Comparison of ENCODE assay signal across 8 cellular contexts in genomic region chr11:9462172-9462799, GRCh38. TPM values are rescaled to one million over a fixed set of nuclear protein-coding genes. Genes with fewer than 3 reads are reported as not detected.
DNase-seq lines count a peak whose midpoint lies in the region; ATAC-seq and TF ChIP-seq lines count a peak whose summit lies in the region.

No MANE protein-coding gene starts in this region.

- H3K23ac ChIP-seq in mesenchymal stem cell (ENCODE audit: low read length in 2 of 2), result no peak overlapping the region

- no peak overlapping the region for H3K4ac ChIP-seq in mesenchymal stem cell (ENCODE audit: low read depth in 1 of 2, low read length in 2 of 2)

- H4K91ac ChIP-seq in mesenchymal stem cell (ENCODE audit: low read length), result no peak overlapping the region

- H3K4me1 ChIP-seq in mesenchymal stem cell (ENCODE audit: control insufficient read depth, insufficient read depth, low read depth, low read length), result peaks cover 5% of the 10 kb centered on the region

- no peak overlapping the region for H2BK120ac ChIP-seq in mesenchymal stem cell (ENCODE audit: low read depth, low read length)

- no peak overlapping the region for H2BK5ac ChIP-seq in mesenchymal stem cell (ENCODE audit: low read depth, low read length, poor library complexity, severe bottlenecking)

- CTCF ChIA-PET in MCF 10A (lab: Yijun Ruan, JAX), result interaction anchor here (0.6 to 0.7 kb wide), 4 partner anchors 12 to 451 kb away, joined by 3 to 6 read pairs (median 3); no protein-coding TSS in a partner anchor

- peak overlapping the region; percentile 53 for H3K4me2 ChIP-seq in mesenchymal stem cell (ENCODE audit: low read length, poor library complexity, severe bottlenecking)

- no peak overlapping the region for H2BK15ac ChIP-seq in mesenchymal stem cell (ENCODE audit: low read depth, poor library complexity, severe bottlenecking)

- no peak for ATAC-seq in GM21447 (IDR thresholded peaks at IDR 0.05; ENCODE audit: unreplicated experiment)

- DNase-seq in HL-60 (ENCODE audit: low read depth in 1 of 2, low spot score in 1 of 2) (no peak), MCF 10A (ENCODE audit: unreplicated experiment) (peak; percentile 14), mesenchymal stem cell (peak; percentile 45), iPS-NIHi7 (ENCODE audit: extremely low spot score) (no peak), SHP77 treated with DMSO at 0.1 percent for 48 hours (lab: John Stamatoyannopoulos, UW) (no peak)
- DNase-seq in activated CD4-positive, CD25-positive, alpha-beta regulatory T cell treated with anti-CD3 and anti-CD28 coated beads, Interleukin-2, amount 50 U/mL, for 72 hours, result no peak

- H3K4me3 ChIP-seq in HL-60 (replicated peaks; ENCODE audit: insufficient read depth, low read length), result peak overlapping the region; percentile 47
- H3K4me3 ChIP-seq in mesenchymal stem cell (ENCODE audit: insufficient read depth in 1 of 2, low read depth in 1 of 2, low read length in 2 of 2), result peak overlapping the region in 1 of 2 experiments; percentile 89

- H2BK12ac ChIP-seq in mesenchymal stem cell (ENCODE audit: low read length in 2 of 2), result no peak overlapping the region

- POLR2A ChIA-PET in MCF 10A (lab: Yijun Ruan, JAX), result interaction anchor here (0.6 to 4.8 kb wide), 26 partner anchors 11 to 1346 kb away, joined by 3 to 190 read pairs (median 6); partner anchors contain the start of genes EIF4G2, IPO7, RPL27A and TMEM41B

- peaks cover 2% of the 10 kb centered on the region for H3K79me1 ChIP-seq in mesenchymal stem cell (replicated peaks; ENCODE audit: low read length, poor library complexity, severe bottlenecking)

- H3K9me3 ChIP-seq in mesenchymal stem cell (ENCODE audit: control insufficient read depth, low read length), result no peaks in the 10 kb centered on the region

- H3K27ac Mint-ChIP-seq in MCF 10A (ENCODE audit: low read depth, unreplicated experiment), result peak overlapping the region; percentile 98

- peak overlapping the region in 1 of 2 experiments; percentile 33 for H3K18ac ChIP-seq in mesenchymal stem cell (ENCODE audit: low read depth in 1 of 2, low read length in 2 of 2)

- BruUV-seq in MCF 10A (replicated peaks; lab: Mats Ljungman, UMichigan), result no TSS peak

- intact Hi-C loops in MCF 10A (cut with micrococcal nuclease), result loop anchor here (5.0 kb wide), 1 partner anchor 845 kb away; the partner anchor contains the start of gene ADM

- no peak overlapping the region for H4K8ac ChIP-seq in mesenchymal stem cell (ENCODE audit: low read length)

- no peaks in the 10 kb centered on the region for H3K27me3 Mint-ChIP-seq in MCF 10A (ENCODE audit: insufficient read depth, unreplicated experiment)

- no peak overlapping the region for H2AFZ ChIP-seq in mesenchymal stem cell (ENCODE audit: low read depth, low read length)

- WGBS in mesenchymal stem cell, result 93% methylated on average over 15 of the region's 16 CpGs

- no peak overlapping the region for H3K14ac ChIP-seq in mesenchymal stem cell (ENCODE audit: low read length in 2 of 2)

- no peaks in the 10 kb centered on the region for H3K9me3 Mint-ChIP-seq in MCF 10A (ENCODE audit: unreplicated experiment)

- H3K36me3 Mint-ChIP-seq in MCF 10A (ENCODE audit: insufficient read depth, unreplicated experiment), result peaks cover 25% of the 10 kb centered on the region

- TF ChIP-seq CTCF in 22Rv1 (IDR thresholded peaks at IDR 0.05), result no peak
- no peak for TF ChIP-seq CTCF in HL-60 (IDR thresholded peaks at IDR 0.05; ENCODE audit: insufficient read depth, low read length)
- TF ChIP-seq CTCF in MCF 10A (IDR thresholded peaks at IDR 0.05; ENCODE audit: unreplicated experiment), result no peak

- H3K4me1 Mint-ChIP-seq in MCF 10A (ENCODE audit: insufficient read depth, unreplicated experiment), result peaks cover 10% of the 10 kb centered on the region

- peak overlapping the region; percentile 100 for H3K9ac ChIP-seq in mesenchymal stem cell (ENCODE audit: low read length)

- H3K27me3 ChIP-seq in HL-60 (ENCODE audit: insufficient read depth, poor library complexity, severe bottlenecking) (no peaks in the 10 kb centered on the region), mesenchymal stem cell (ENCODE audit: control insufficient read depth in 1 of 2, insufficient read depth in 1 of 2, low read length in 2 of 2) (no peaks in the 10 kb centered on the region)

- H2AK5ac ChIP-seq in mesenchymal stem cell (ENCODE audit: low read length, severe bottlenecking), result no peak overlapping the region

- H3K36me3 ChIP-seq in mesenchymal stem cell (ENCODE audit: control insufficient read depth in 1 of 2, insufficient read depth in 2 of 2, low read depth in 1 of 2, low read length in 2 of 2), result no peaks in the 10 kb centered on the region

- H3K27ac ChIP-seq in 22Rv1 (peak overlapping the region; percentile 100), HL-60 (replicated peaks) (peak overlapping the region; percentile 83), mesenchymal stem cell (ENCODE audit: low read length, poor library complexity, severe bottlenecking) (peak overlapping the region; percentile 20)

- H3K4me3 Mint-ChIP-seq in MCF 10A (ENCODE audit: unreplicated experiment), result peak overlapping the region; percentile 88

RNA-seq across cellular contexts. Expression of gene ZNF143, which starts 1.5 kb away (rescaled TPM):
- 19.0 and 25.2 TPM in 2 replicates for total RNA-seq in MCF 10A (2022)
- polyA plus RNA-seq in mesenchymal stem cell (2013, experiment 1 of 2), result 12.3 TPM
- 11.8 TPM for polyA plus RNA-seq in mesenchymal stem cell (2013, experiment 2 of 2)

Comparison
In these comparisons a context has a peak if more than half of its experiments do, and no peak if none do; other contexts are left out.
1. H3K27ac ChIP-seq: peak in every context shown above with its lines; median percentile 100 in 22Rv1; 83 in HL-60; 20 in mesenchymal stem cell.
2. DNase-seq: peak in MCF 10A (single experiment) and mesenchymal stem cell (single experiment); none in HL-60 (0 of 2), activated CD4-positive, CD25-positive, alpha-beta regulatory T cell treated with anti-CD3 and anti-CD28 coated beads, Interleukin-2, amount 50 U/mL, for 72 hours (single experiment), iPS-NIHi7 (single experiment) and SHP77 treated with DMSO at 0.1 percent for 48 hours (single experiment).